1 cellular context compared by ENCODE assay signal in the genomic region with DNA sequence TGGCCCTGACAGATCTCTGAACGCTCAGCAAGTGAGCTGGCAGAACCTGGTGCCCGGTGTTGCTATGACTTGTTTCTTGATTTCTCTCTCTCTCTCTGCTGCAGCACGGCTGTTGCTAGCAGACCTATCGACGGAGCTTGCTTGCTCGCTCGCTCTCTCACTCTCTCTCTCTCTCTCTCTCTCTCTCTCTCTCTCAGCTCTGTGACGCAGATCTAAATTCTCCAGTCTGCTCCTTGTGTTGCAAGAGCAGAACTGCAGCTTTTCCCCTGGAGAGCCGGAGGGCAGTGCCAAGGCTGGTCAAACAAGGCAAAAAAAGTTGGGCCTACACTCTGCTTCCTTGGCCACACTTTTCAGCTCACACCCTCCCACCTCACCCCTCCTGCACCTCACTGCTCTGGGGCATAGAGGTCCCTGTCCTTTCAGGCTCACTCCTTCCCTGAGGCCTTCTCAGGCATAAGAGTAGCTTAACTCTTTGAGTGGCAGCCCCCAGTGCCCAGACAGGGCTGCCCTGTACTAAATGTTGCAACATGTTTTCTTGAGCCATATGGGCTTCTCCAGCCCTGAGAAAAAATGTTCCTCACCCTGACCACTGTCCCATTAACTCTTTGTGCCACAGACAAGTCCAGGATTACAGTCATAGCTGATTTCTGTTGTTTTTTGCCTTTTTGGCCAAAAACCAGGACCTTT.
TF ChIP-seq lines count a peak whose summit lies in the region.

No MANE protein-coding gene starts in this region.

TF ChIP-seq in A549, 52 proteins besides CTCF, POLR2A, EP300 and RAD21 (continued from another document):
- TF ChIP-seq, protein P1, sequence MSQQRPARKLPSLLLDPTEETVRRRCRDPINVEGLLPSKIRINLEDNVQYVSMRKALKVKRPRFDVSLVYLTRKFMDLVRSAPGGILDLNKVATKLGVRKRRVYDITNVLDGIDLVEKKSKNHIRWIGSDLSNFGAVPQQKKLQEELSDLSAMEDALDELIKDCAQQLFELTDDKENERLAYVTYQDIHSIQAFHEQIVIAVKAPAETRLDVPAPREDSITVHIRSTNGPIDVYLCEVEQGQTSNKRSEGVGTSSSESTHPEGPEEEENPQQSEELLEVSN (IDR thresholded peaks at IDR 0.05; ENCODE audit: borderline replicate concordance, low read depth) = 0 out of 2 replicates have a peak, but pooled peaks have one; percentile 52
- TF ChIP-seq SMC3 (IDR thresholded peaks at IDR 0.05) (peak; percentile 34; the same call in 1 of the 3 replicates), USF2 (IDR thresholded peaks at IDR 0.05) (no peak)
